In genomic region chr12:117854339-117855012, GRCh38 we compare ENCODE assay signal across 8 cellular contexts.
A peak's percentile ranks its signal among the peaks of the same experiment; 100 is the strongest.
DNase-seq lines count a peak whose midpoint lies in the region; FAIRE-seq and TF ChIP-seq lines count a peak whose summit lies in the region.

No MANE protein-coding gene starts in this region.

- in situ Hi-C loops in GM13976 (cut with MboI; ENCODE audit: low sequenced_read_pairs, unreplicated experiment), result no loop called here

- H3K9me3 Mint-ChIP-seq in activated CD4-positive, alpha-beta T cell treated with anti-CD3 and anti-CD28 coated beads, Interleukin-2, amount 10 ng/mL, durations not matched to agents 7 days and 5 days, result peaks cover 6% of the 10 kb centered on the region

- 52 to 71% (median 59%) methylated on average over 6 of the region's 6 CpGs for WGBS in small intestine, 3 donors

- H3K27ac ChIP-seq in small intestine (ENCODE audit: low read depth in 1 of 2, low read length in 1 of 2), result no peak overlapping the region

- POLR2A ChIA-PET in activated CD4-positive, alpha-beta T cell treated with anti-CD3 and anti-CD28 coated beads, Interleukin-2, amount 10 ng/mL, durations not matched to agents 7 days and 5 days (lab: Charles Lee), result no interaction called here

- H3K4me3 ChIP-seq in AG10803 (ENCODE audit: low read length), result no peak overlapping the region
- H3K4me3 ChIP-seq in fibroblast of pulmonary artery (replicated peaks; ENCODE audit: low read depth, low read length), result no peak overlapping the region
- no peak overlapping the region for H3K4me3 ChIP-seq in small intestine (ENCODE audit: low read depth in 1 of 2, low read length in 2 of 2)

- no peak overlapping the region for H3K4me3 Mint-ChIP-seq in activated CD4-positive, alpha-beta T cell treated with anti-CD3 and anti-CD28 coated beads, Interleukin-2, amount 10 ng/mL, durations not matched to agents 7 days and 5 days

- no peaks in the 10 kb centered on the region for H3K27me3 ChIP-seq in small intestine (ENCODE audit: control insufficient read depth in 2 of 2, insufficient read depth in 2 of 2, low read length in 2 of 2)

- H3K36me3 ChIP-seq in small intestine (ENCODE audit: control insufficient read depth in 2 of 2, insufficient read depth in 2 of 2, low read length in 2 of 2), result no peaks in the 10 kb centered on the region

- H3K4me1 Mint-ChIP-seq in activated CD4-positive, alpha-beta T cell treated with anti-CD3 and anti-CD28 coated beads, Interleukin-2, amount 10 ng/mL, durations not matched to agents 7 days and 5 days, result no peaks in the 10 kb centered on the region

- no peak for FAIRE-seq in small intestine (lab: Jason Lieb, UNC)
- no peak for FAIRE-seq in HTR-8/SVneo (lab: Jason Lieb, UNC)

- DNase-seq in AG10803 (ENCODE audit: low read depth), result peak; percentile 28
- DNase-seq in GM13976 (ENCODE audit: low spot score), result peak; percentile 67
- DNase-seq in NCI-H2107 treated with DMSO at 0.1 percent for 48 hours (lab: John Stamatoyannopoulos, UW; ENCODE audit: unreplicated experiment), result peak; percentile 77
- peak; percentile 60 for DNase-seq in activated CD4-positive, alpha-beta T cell treated with anti-CD3 and anti-CD28 coated beads, Interleukin-2, amount 10 ng/mL, durations not matched to agents 7 days and 5 days
- DNase-seq in fibroblast of pulmonary artery (ENCODE audit: low read depth), result peak; percentile 54
- peak; percentile 51 for DNase-seq in small intestine
- DNase-seq in pons (ENCODE audit: low spot score), result no peak
- DNase-seq in HTR-8/SVneo (ENCODE audit: insufficient read length, low spot score), result no peak

- TF ChIP-seq CTCF in AG10803 (conservative IDR thresholded peaks at IDR 0.05; ENCODE audit: low read length), result peak; percentile 69
- TF ChIP-seq CTCF in GM13976 (IDR thresholded peaks at IDR 0.05; ENCODE audit: borderline replicate concordance, control extremely low read depth, extremely low read depth, insufficient read depth, missing control alignments), result peak; percentile 30
- TF ChIP-seq CTCF in fibroblast of pulmonary artery (IDR thresholded peaks at IDR 0.05; ENCODE audit: low read length, missing control alignments), result peak; percentile 70

- no peaks in the 10 kb centered on the region for H3K27me3 Mint-ChIP-seq in activated CD4-positive, alpha-beta T cell treated with anti-CD3 and anti-CD28 coated beads, Interleukin-2, amount 10 ng/mL, durations not matched to agents 7 days and 5 days

- H3K9me3 ChIP-seq in small intestine (ENCODE audit: control insufficient read depth, low read depth), result no peaks in the 10 kb centered on the region

- H3K27ac Mint-ChIP-seq in activated CD4-positive, alpha-beta T cell treated with anti-CD3 and anti-CD28 coated beads, Interleukin-2, amount 10 ng/mL, durations not matched to agents 7 days and 5 days, result no peak overlapping the region

- CTCF ChIA-PET in activated CD4-positive, alpha-beta T cell treated with anti-CD3 and anti-CD28 coated beads, Interleukin-2, amount 10 ng/mL, durations not matched to agents 7 days and 5 days (lab: Charles Lee), result interaction anchor here (0.6 kb wide), 2 partner anchors 19 to 225 kb away, joined by 3 to 4 read pairs; no protein-coding TSS in a partner anchor

- no peaks in the 10 kb centered on the region for H3K4me1 ChIP-seq in small intestine (ENCODE audit: control insufficient read depth in 2 of 2, insufficient read depth in 1 of 2, low read depth in 1 of 2, low read length in 1 of 2)

- H3K36me3 Mint-ChIP-seq in activated CD4-positive, alpha-beta T cell treated with anti-CD3 and anti-CD28 coated beads, Interleukin-2, amount 10 ng/mL, durations not matched to agents 7 days and 5 days (ENCODE audit: low read depth), result no peaks in the 10 kb centered on the region

Comparison
In these comparisons a context has a peak if more than half of its experiments do, and no peak if none do; other contexts are left out.
1. DNase-seq: peak in AG10803 (single experiment), GM13976 (single experiment), NCI-H2107 treated with DMSO at 0.1 percent for 48 hours (single experiment), activated CD4-positive, alpha-beta T cell treated with anti-CD3 and anti-CD28 coated beads, Interleukin-2, amount 10 ng/mL, durations not matched to agents 7 days and 5 days (single experiment), fibroblast of pulmonary artery (single experiment) and small intestine (single experiment); none in pons (single experiment) and HTR-8/SVneo (single experiment).
2. Peak in every context shown above with its lines, with median percentiles within 50 percentile points of each other: CTCF ChIP-seq.